ENCODE assay signal across 8 cellular contexts in the genomic region with DNA sequence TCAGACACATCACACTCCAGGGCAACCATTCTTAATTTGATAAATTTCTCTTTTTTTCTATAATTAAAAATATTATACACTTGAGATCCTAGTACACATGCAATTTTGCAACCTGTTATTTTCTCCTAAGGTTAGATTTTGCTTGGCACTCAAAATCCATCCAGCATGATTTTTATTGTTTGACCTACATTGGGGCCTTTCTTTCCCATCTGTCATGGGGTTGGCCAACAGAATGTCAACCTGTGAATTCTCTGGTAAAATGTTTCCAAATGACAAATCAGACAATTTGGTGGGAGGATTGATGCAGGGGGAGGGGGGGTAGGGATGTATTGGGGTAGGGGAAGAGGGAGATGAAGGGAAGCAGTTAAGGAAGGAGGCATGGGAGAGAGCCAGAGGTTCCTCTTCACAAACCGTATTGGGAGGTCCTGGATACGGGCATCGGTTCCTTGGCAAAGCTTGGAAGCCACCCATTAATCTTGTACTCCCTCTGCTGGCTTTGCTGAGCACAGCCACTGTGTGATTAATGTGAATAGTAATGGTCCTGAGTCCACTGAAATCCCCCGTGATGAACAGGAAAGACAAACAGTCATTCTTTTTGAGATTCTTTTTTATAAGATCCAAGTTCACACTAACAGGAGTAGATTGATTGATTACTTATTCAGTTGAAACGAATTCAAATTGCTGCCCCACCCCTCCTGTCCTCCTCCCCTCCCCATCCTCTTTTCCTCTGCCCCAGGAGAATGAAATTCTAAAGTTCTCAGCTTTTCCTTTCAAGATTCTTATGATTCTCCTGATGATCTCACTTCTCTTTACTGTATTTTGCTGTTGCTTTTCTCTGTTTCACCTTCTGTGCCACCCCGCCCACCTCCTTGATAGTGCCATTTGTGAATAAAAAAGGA.
A peak's percentile ranks its signal among the peaks of the same experiment; 100 is the strongest.
DNase-seq lines count a peak whose midpoint lies in the region; ATAC-seq lines count a peak whose summit lies in the region.

No MANE protein-coding gene starts in this region.

- intact Hi-C loops in head of caudate nucleus (cut with DNase I): loop anchor here (5.0 kb wide), 1 partner anchor 351 kb away; no protein-coding TSS in a partner anchor

- DNase-seq in DMS 273 (lab: John Stamatoyannopoulos, UW; ENCODE audit: unreplicated experiment) (peak; percentile 81), NCI-H2029 treated with DMSO at 0.1 percent for 48 hours (lab: John Stamatoyannopoulos, UW) (peak; percentile 22), head of caudate nucleus (peak in 39 of 42 donors; percentile 10 to 78 (median 53)), putamen (ENCODE audit: low spot score) (peak; percentile 41)
- peak; percentile 17 to 22 for DNase-seq in activated CD4-positive, alpha-beta T cell treated with anti-CD3 and anti-CD28 coated beads, Interleukin-2, amount 50 U/mL, for 48 hours
- no peak for DNase-seq in activated CD8-positive, alpha-beta memory T cell treated with anti-CD3 and anti-CD28 coated beads for 24 hours

- ATAC-seq in GM21529 (IDR thresholded peaks at IDR 0.05; ENCODE audit: unreplicated experiment) (peak; percentile 79), HG03159 (IDR thresholded peaks at IDR 0.05; ENCODE audit: unreplicated experiment) (no peak)
